Comparison of ENCODE assay signal across 14 cellular contexts in genomic region chr6:161256390-161256789, GRCh38.
"Had no signal": no experiment of that assay in that cellular context is flagged by ENCODE, and none has a peak within 500 bp of the region (broad histone marks: within the 10 kb centered on the region; RNA-seq: fewer than 3 reads in every experiment).

No MANE protein-coding gene starts in this region.

- H3K4me1 ChIP-seq: right atrium auricular region had no signal

- H3K27me3 ChIP-seq: brain microvascular endothelial cell, esophagus squamous epithelium, right atrium auricular region, upper lobe of left lung had no signal

- H3K27me3 Mint-ChIP-seq: activated naive CD4-positive, alpha-beta T cell treated with anti-CD3 and anti-CD28 coated beads, Interleukin-2, amount 50 U/mL, for 24 hours had no signal

- H3K9me3 ChIP-seq: esophagus squamous epithelium, right atrium auricular region, upper lobe of left lung had no signal

- FAIRE-seq: islet of Langerhans, small intestine, TTC549 had no signal

- H3K27ac Mint-ChIP-seq: activated naive CD4-positive, alpha-beta T cell treated with anti-CD3 and anti-CD28 coated beads, Interleukin-2, amount 50 U/mL, for 24 hours; T-helper 1 cell treated with Interleukin-12 subunit alpha and Interleukin-12 subunit beta and Interleukin-4 antibody, amounts not matched to agents 30 μg/mL and 1 μg/mL, for 36 hours had no signal

- H3K27ac ChIP-seq: brain microvascular endothelial cell, esophagus squamous epithelium, right atrium auricular region, upper lobe of left lung had no signal

- H3K4me1 Mint-ChIP-seq: activated naive CD4-positive, alpha-beta T cell treated with anti-CD3 and anti-CD28 coated beads, Interleukin-2, amount 50 U/mL, for 24 hours had no signal

- H3K9me3 Mint-ChIP-seq: activated naive CD4-positive, alpha-beta T cell treated with anti-CD3 and anti-CD28 coated beads, Interleukin-2, amount 50 U/mL, for 24 hours; T-helper 1 cell treated with Interleukin-12 subunit alpha and Interleukin-12 subunit beta and Interleukin-4 antibody, amounts not matched to agents 30 μg/mL and 1 μg/mL, for 36 hours had no signal

- H3K4me3 ChIP-seq: esophagus squamous epithelium, right atrium auricular region, upper lobe of left lung had no signal

- H3K4me3 Mint-ChIP-seq: activated naive CD4-positive, alpha-beta T cell treated with anti-CD3 and anti-CD28 coated beads, Interleukin-2, amount 50 U/mL, for 24 hours; T-helper 1 cell treated with Interleukin-12 subunit alpha and Interleukin-12 subunit beta and Interleukin-4 antibody, amounts not matched to agents 30 μg/mL and 1 μg/mL, for 36 hours had no signal

- DNase-seq: activated CD4-positive, alpha-beta T cell treated with anti-CD3 and anti-CD28 coated beads, Interleukin-2, amount 50 U/mL, for 4 hours; activated CD4-positive, CD25-positive, alpha-beta regulatory T cell treated with anti-CD3 and anti-CD28 coated beads, Interleukin-2, amount 50 U/mL, for 72 hours; activated T-cell treated with anti-CD3 and anti-CD28 coated beads, Interleukin-2, amount 50 U/mL, for 1 hour; brain microvascular endothelial cell; esophagus squamous epithelium; foreskin fibroblast; glutamatergic neuron; small intestine; upper lobe of left lung had no signal

- H3K36me3 ChIP-seq: esophagus squamous epithelium, right atrium auricular region, upper lobe of left lung had no signal
